In the genomic region with DNA sequence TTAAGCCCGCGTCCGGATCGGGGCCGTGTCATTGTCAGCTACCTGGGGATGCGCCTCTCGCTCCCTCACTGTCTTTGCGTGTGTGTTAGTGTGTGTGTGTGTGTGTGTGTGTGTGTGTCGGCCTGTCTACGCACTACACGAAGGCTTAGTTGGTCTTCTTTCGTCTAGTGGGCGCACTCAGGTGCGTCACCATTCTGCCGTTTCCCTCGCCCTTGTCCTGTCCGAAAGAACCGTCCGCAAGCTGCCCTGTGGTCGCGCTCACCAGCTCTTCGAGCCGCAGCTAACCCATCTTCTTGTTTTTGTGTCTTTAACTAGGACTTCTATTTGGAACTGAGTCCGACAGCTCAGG, we compare ENCODE assay signal across 2 cellular contexts.
A peak's percentile ranks its signal among the peaks of the same experiment; 100 is the strongest.
TF ChIP-seq lines count a peak whose summit lies in the region.

No MANE protein-coding gene starts in this region.

TF ChIP-seq in Ishikawa, 13 proteins besides CTCF, POLR2A, EP300 and RAD21:
- TF ChIP-seq CREB1 (IDR thresholded peaks at IDR 0.05; ENCODE audit: low read depth) (no peak), TAF1 (IDR thresholded peaks at IDR 0.05; ENCODE audit: low read depth) (no peak), EGR1 (IDR thresholded peaks at IDR 0.05) (no peak), ZBTB7A (IDR thresholded peaks at IDR 0.05; ENCODE audit: low read depth) (0 out of 2 replicates have a peak, but pooled peaks have one; percentile 13)
- TF ChIP-seq, protein P1, sequence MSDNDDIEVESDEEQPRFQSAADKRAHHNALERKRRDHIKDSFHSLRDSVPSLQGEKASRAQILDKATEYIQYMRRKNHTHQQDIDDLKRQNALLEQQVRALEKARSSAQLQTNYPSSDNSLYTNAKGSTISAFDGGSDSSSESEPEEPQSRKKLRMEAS (IDR thresholded peaks at IDR 0.05) = no peak

TF ChIP-seq in H1, 55 proteins besides CTCF, POLR2A, EP300 and RAD21:
- TF ChIP-seq, protein P1 (IDR thresholded peaks at IDR 0.05) = peak; percentile 25; the same call in 1 of the 2 replicates
- TF ChIP-seq SRF (IDR thresholded peaks at IDR 0.05; ENCODE audit: low read depth, low read length) = no peak
- TF ChIP-seq CREB1 (IDR thresholded peaks at IDR 0.05) = peak; percentile 91
- 0 out of 2 replicates have a peak, but pooled peaks have one; percentile 21 for TF ChIP-seq TBP (IDR thresholded peaks at IDR 0.05; ENCODE audit: low read depth, low read length)
- peak; percentile 85; the same call in 1 of the 2 replicates for TF ChIP-seq RBBP5 (IDR thresholded peaks at IDR 0.05; ENCODE audit: borderline replicate concordance, low read depth, low read length)
- no peak for TF ChIP-seq CTBP2 (IDR thresholded peaks at IDR 0.05; ENCODE audit: borderline replicate concordance, insufficient read depth, insufficient read length, low read length)
- TF ChIP-seq PHF8 (conservative IDR thresholded peaks at IDR 0.05; ENCODE audit: low read depth, low read length) = peak; percentile 17; the same call in 1 of the 2 replicates
- no peak for TF ChIP-seq HDAC2 (IDR thresholded peaks at IDR 0.05; ENCODE audit: borderline replicate concordance in 1 of 2, low read depth in 2 of 2, low read length in 2 of 2)
- TF ChIP-seq POLR2AphosphoS5 (IDR thresholded peaks at IDR 0.05; ENCODE audit: low read depth, low read length) = peak; percentile 27; the same call in 1 of the 2 replicates
- TF ChIP-seq TAF1 (IDR thresholded peaks at IDR 0.05; ENCODE audit: low read depth, low read length) = peak; percentile 42; the same call in 1 of the 2 replicates
- peak; percentile 41 for TF ChIP-seq SAP30 (IDR thresholded peaks at IDR 0.05; ENCODE audit: insufficient read depth, insufficient replicate concordance, low read length)
